ENCODE assay signal across 8 cellular contexts in genomic region chr2:102735431-102736130, GRCh38. TPM values are rescaled to one million over a fixed set of nuclear protein-coding genes. Genes with fewer than 3 reads are reported as not detected.
DNase-seq lines count a peak whose midpoint lies in the region; ATAC-seq lines count a peak whose summit lies in the region.

No MANE protein-coding gene starts in this region.

- peak overlapping the region; percentile 78 for H3K4me2 ChIP-seq in neuronal stem cell (ENCODE audit: insufficient read depth, low read length, poor library complexity, severe bottlenecking)

- peak; percentile 5 for DNase-seq in stimulated activated CD4-positive, alpha-beta T cell treated with anti-CD3 and anti-CD28 coated beads, Interleukin-15, amount 100 ng/mL, for 24 hours
- no peak for DNase-seq in stimulated activated CD4-positive, alpha-beta T cell treated with anti-CD3 and anti-CD28 coated beads, Interleukin-2, amount 100 ng/mL, for 48 hours
- peak; percentile 21 for DNase-seq in SK-N-DZ (ENCODE audit: low spot score)
- DNase-seq in neuronal stem cell (ENCODE audit: low spot score): peak; percentile 8
- no peak for DNase-seq in 8988T

- WGBS in esophagus, 2 donors: 44 to 54% methylated on average over 16 of the region's 16 CpGs
- no CpG with 5 or more reads among the region's 16 CpGs for WGBS in neuronal stem cell (ENCODE audit: extremely low coverage in 2 of 2, insufficient read length in 2 of 2, insufficient replicate concordance in 1 of 2), 2 donors

- H3K4ac ChIP-seq in neuronal stem cell (ENCODE audit: low read length): no peak overlapping the region

- no peak overlapping the region for H3K9ac ChIP-seq in neuronal stem cell (ENCODE audit: low read depth, low read length, poor library complexity)

- peak overlapping the region; percentile 87 to 88 for H3K4me3 ChIP-seq in esophagus (ENCODE audit: low read depth in 1 of 2, low read length in 2 of 2)
- H3K4me3 ChIP-seq in neuronal stem cell (ENCODE audit: low read length in 2 of 2): peak overlapping the region; percentile 63 to 89

- no peak overlapping the region for H4K8ac ChIP-seq in neuronal stem cell (ENCODE audit: low read depth, low read length)

- peaks cover 0 to 6% of the 10 kb centered on the region in 2 donors for H3K36me3 ChIP-seq in esophagus (ENCODE audit: control insufficient read depth in 2 of 2, insufficient read depth in 2 of 2, low read length in 1 of 2)
- peaks cover 5 to 16% of the 10 kb centered on the region in 2 donors for H3K36me3 ChIP-seq in neuronal stem cell (replicated peaks in 1 of 2; ENCODE audit: control insufficient read depth in 2 of 2, insufficient read depth in 2 of 2, low read length in 2 of 2)

- no peak overlapping the region for H2BK120ac ChIP-seq in neuronal stem cell (ENCODE audit: low read depth, low read length)

- H3K14ac ChIP-seq in neuronal stem cell (ENCODE audit: low read length): no peak overlapping the region

- no peak overlapping the region for H3K23ac ChIP-seq in neuronal stem cell (ENCODE audit: low read depth, low read length, poor library complexity)

- peaks cover 2% of the 10 kb centered on the region for H3K79me1 ChIP-seq in neuronal stem cell (ENCODE audit: low read depth, low read length)

- ATAC-seq in HG03196 (IDR thresholded peaks at IDR 0.05; ENCODE audit: unreplicated experiment): no peak
- no peak for ATAC-seq in HG02759 (IDR thresholded peaks at IDR 0.05; ENCODE audit: unreplicated experiment)

- H2BK12ac ChIP-seq in neuronal stem cell (ENCODE audit: low read length): no peak overlapping the region

- no peak overlapping the region for H2AK5ac ChIP-seq in neuronal stem cell (ENCODE audit: low read depth, low read length)

- no peak overlapping the region for H2BK5ac ChIP-seq in neuronal stem cell (ENCODE audit: low read length)

- peak overlapping the region; percentile 87 for H2AFZ ChIP-seq in neuronal stem cell (ENCODE audit: low read length)

- H4K91ac ChIP-seq in neuronal stem cell (ENCODE audit: low read depth, low read length, poor library complexity): no peak overlapping the region

- H3K4me1 ChIP-seq in esophagus (ENCODE audit: control insufficient read depth in 2 of 2, insufficient read depth in 2 of 2, low read length in 1 of 2): peaks cover 0 to 7% of the 10 kb centered on the region in 2 donors
- H3K4me1 ChIP-seq in neuronal stem cell (ENCODE audit: control insufficient read depth in 2 of 2, insufficient read depth in 1 of 2, low read depth in 1 of 2, low read length in 2 of 2): peaks cover 4 to 10% of the 10 kb centered on the region in 2 donors

- H3K18ac ChIP-seq in neuronal stem cell (ENCODE audit: low read length): no peak overlapping the region

- no peak overlapping the region for H3K27ac ChIP-seq in esophagus (ENCODE audit: low read depth in 2 of 2, low read length in 1 of 2)
- no peak overlapping the region for H3K27ac ChIP-seq in neuronal stem cell (replicated peaks; ENCODE audit: low read length)

- no peak overlapping the region for H2BK15ac ChIP-seq in neuronal stem cell (ENCODE audit: low read length)

- H3K27me3 ChIP-seq in esophagus (ENCODE audit: control insufficient read depth in 1 of 2, insufficient read depth in 2 of 2, low read length in 2 of 2) (no peaks in the 10 kb centered on the region), neuronal stem cell (ENCODE audit: control insufficient read depth in 3 of 3, insufficient read depth in 3 of 3, low read depth in 1 of 3, low read length in 3 of 3) (no peaks in the 10 kb centered on the region)

- H3K9me3 ChIP-seq in esophagus (ENCODE audit: control insufficient read depth in 2 of 2, insufficient read depth in 1 of 2, low read depth in 1 of 2, low read length in 1 of 2): no peaks in the 10 kb centered on the region
- H3K9me3 ChIP-seq in neuronal stem cell (replicated peaks in 1 of 2; ENCODE audit: control insufficient read depth in 2 of 2, insufficient read depth in 1 of 2, low read depth in 1 of 2, low read length in 2 of 2): no peaks in the 10 kb centered on the region

RNA-seq across cellular contexts. Expression of gene TMEM182, which starts 26.2 kb away (rescaled TPM):
- polyA plus RNA-seq in SK-N-DZ (2014; cell fraction: cytosol; rRNA removed): 5.8 and 8.8 TPM in 2 replicates
- 3.5 and 4.0 TPM in 2 replicates for polyA plus RNA-seq in SK-N-DZ (2014; cell fraction: nucleus; rRNA removed)
- polyA plus RNA-seq in esophagus: under 1 TPM; 0.33 to 0.96 TPM
- polyA plus RNA-seq in neuronal stem cell (2013, experiment 1 of 2): 5.9 TPM
- polyA plus RNA-seq in neuronal stem cell (2013, experiment 2 of 2): 6.2 TPM

Comparison
In these comparisons a context has a peak if more than half of its experiments do, and no peak if none do; other contexts are left out.
1. DNase-seq: peak in stimulated activated CD4-positive, alpha-beta T cell treated with anti-CD3 and anti-CD28 coated beads, Interleukin-15, amount 100 ng/mL, for 24 hours (single experiment), SK-N-DZ (single experiment) and neuronal stem cell (single experiment); none in stimulated activated CD4-positive, alpha-beta T cell treated with anti-CD3 and anti-CD28 coated beads, Interleukin-2, amount 100 ng/mL, for 48 hours (0 of 2) and 8988T (single experiment).